Comparison of ENCODE assay signal across 22 cellular contexts in genomic region chr13:103430368-103430767, GRCh38.
"Had no signal": no experiment of that assay in that cellular context is flagged by ENCODE, and none has a peak within 500 bp of the region (broad histone marks: within the 10 kb centered on the region; RNA-seq: fewer than 3 reads in every experiment).

No MANE protein-coding gene starts in this region.

- H3K27me3 ChIP-seq: left lung, neutrophil, right lobe of liver, testis had no signal

- H3K27ac ChIP-seq: left lung, neutrophil, right lobe of liver, testis had no signal

- FAIRE-seq: colon, frontal cortex, urothelium cell line had no signal

- H3K4me1 ChIP-seq: left lung, right lobe of liver, testis had no signal

- H3K4me3 ChIP-seq: left lung, lung, right lobe of liver, testis had no signal

- DNase-seq: activated CD4-positive, alpha-beta T cell treated with anti-CD3 and anti-CD28 coated beads for 36 hours; activated CD4-positive, CD25-positive, alpha-beta regulatory T cell; activated CD8-positive, alpha-beta memory T cell treated with anti-CD3 and anti-CD28 coated beads, Interleukin-2, amount 10 ng/mL, durations not matched to agents 7 days and 5 days; activated CD8-positive, alpha-beta T cell treated with anti-CD3 and anti-CD28 coated beads, Interleukin-2, amount 10 ng/mL, durations not matched to agents 7 days and 5 days; activated T-cell treated with anti-CD3 and anti-CD28 coated beads, Interleukin-2, amount 50 U/mL, for 48 hours; anterior cingulate cortex; dermis blood vessel endothelial cell; effector CD4-positive, alpha-beta T cell; kidney glomerular epithelial cell; left lung; mesendoderm; right lobe of liver; stimulated activated CD4-positive, alpha-beta T cell treated with anti-CD3 and anti-CD28 coated beads, Interleukin-12 subunit alpha, Interleukin-12 subunit beta, amount 100 ng/mL, for 4 hours; stimulated activated CD4-positive, alpha-beta T cell treated with anti-CD3 and anti-CD28 coated beads, Interleukin-4, amount 100 ng/mL, for 1 hour; stimulated activated naive CD8-positive, alpha-beta T cell treated with anti-CD3 and anti-CD28 coated beads, Interleukin-15, Interleukin-2, amounts not matched to agents 100 U/mL and 50 U/mL, for 24 hours; testis; trophoblast cell had no signal

- H3K9me3 ChIP-seq: neutrophil, right lobe of liver, testis had no signal

- H3K36me3 ChIP-seq: left lung, neutrophil, right lobe of liver had no signal
